Comparison of ENCODE assay signal across 8 cellular contexts in the genomic region with DNA sequence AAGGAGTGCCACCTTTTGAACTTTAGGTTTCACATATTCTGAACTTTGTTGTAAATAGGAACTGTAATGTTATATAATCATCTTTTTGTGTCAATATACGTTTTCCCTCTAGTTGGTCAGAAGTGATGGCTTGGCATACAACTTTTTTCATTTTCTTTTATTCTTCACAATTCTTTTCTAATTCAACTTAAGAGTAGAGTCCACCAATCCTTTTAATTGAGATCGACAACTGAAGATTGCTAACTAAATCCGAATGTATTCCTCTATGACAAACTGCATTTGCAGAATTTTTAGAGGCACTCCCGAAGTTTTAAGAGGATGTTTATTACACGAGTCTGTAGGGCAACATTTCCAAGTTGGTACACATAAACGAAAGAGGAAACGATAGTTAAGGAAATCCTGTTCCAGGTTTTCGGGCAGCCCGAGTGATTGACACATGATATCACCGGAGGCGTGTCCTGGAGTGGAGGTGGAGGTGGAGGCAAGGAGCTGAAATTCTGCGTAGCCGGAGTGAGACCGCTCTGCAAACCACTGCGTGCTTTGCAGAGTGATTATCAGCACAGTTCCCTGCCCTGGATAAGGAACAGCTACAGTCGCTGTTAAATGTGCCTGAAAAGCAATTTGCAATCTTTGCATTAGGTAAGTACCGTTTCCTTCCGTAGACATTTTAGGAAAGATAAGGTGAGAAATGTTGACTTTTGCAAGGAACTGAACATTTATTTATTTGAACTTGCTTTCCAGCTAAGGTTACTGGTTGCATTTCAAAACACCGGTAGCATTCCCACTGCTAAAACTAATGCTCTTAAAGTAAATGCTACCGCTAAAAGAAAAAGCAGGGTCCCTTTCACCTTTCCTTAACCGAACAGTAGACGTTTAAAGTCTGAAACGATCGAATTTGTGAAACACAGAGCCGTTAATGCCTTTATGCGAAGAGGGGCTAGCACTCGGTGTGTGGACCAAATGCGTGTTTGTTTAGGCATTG. TPM values are rescaled to one million over a fixed set of nuclear protein-coding genes. Genes with fewer than 3 reads are reported as not detected.
DNase-seq lines count a peak whose midpoint lies in the region; ATAC-seq and TF ChIP-seq lines count a peak whose summit lies in the region.

A gene with protein sequence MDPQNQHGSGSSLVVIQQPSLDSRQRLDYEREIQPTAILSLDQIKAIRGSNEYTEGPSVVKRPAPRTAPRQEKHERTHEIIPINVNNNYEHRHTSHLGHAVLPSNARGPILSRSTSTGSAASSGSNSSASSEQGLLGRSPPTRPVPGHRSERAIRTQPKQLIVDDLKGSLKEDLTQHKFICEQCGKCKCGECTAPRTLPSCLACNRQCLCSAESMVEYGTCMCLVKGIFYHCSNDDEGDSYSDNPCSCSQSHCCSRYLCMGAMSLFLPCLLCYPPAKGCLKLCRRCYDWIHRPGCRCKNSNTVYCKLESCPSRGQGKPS (plus strand): TSS at position 502 of the 982 bp plus-strand sequence. CDS start 4,797 bp downstream, outside the sequence.

- ATAC-seq in GM18868 (IDR thresholded peaks at IDR 0.05; ENCODE audit: unreplicated experiment) (peak; percentile 60), HG03135 (IDR thresholded peaks at IDR 0.05; ENCODE audit: unreplicated experiment) (peak; percentile 47)

- peaks cover 5 to 8% (median 6%) of the 10 kb centered on the region in 3 donors for H3K4me1 ChIP-seq in skeletal muscle tissue (ENCODE audit: control insufficient read depth in 3 of 3, insufficient read depth in 3 of 3, low read length in 3 of 3)

- no peaks in the 10 kb centered on the region for H3K9me3 ChIP-seq in skeletal muscle tissue (ENCODE audit: control insufficient read depth in 3 of 3, low read length in 3 of 3)

- TF ChIP-seq CTCF in WI38 (IDR thresholded peaks at IDR 0.05; ENCODE audit: low read depth, low read length) (no peak), cardiac fibroblast (IDR thresholded peaks at IDR 0.05; ENCODE audit: low read depth, low read length) (no peak)

- DNase-seq in A172 (ENCODE audit: low spot score) = peak; percentile 79
- DNase-seq in NCI-H2227 (lab: John Stamatoyannopoulos, UW; ENCODE audit: unreplicated experiment) = peak; percentile 88
- peak; percentile 97 for DNase-seq in cardiac fibroblast (ENCODE audit: low read depth in 2 of 2)
- peak; percentile 79 for DNase-seq in iPS-NIHi11 (ENCODE audit: low spot score)

- H3K27me3 ChIP-seq in skeletal muscle tissue (ENCODE audit: control insufficient read depth in 3 of 3, insufficient read depth in 3 of 3, low read length in 3 of 3) = no peaks in the 10 kb centered on the region

- H3K36me3 ChIP-seq in skeletal muscle tissue (ENCODE audit: control insufficient read depth in 3 of 3, insufficient read depth in 3 of 3, low read length in 3 of 3) = peaks cover 0 to 10% (median 0%) of the 10 kb centered on the region in 3 donors

- H3K9ac ChIP-seq in skeletal muscle tissue (ENCODE audit: low read depth in 1 of 3, low read length in 3 of 3) = peak within 1 kb of the TSS; percentile 86 to 96 (median 91)

- H3K27ac ChIP-seq in skeletal muscle tissue (ENCODE audit: low read depth, low read length) = peak within 1 kb of the TSS; percentile 96

- H3K4me3 ChIP-seq in WI38 (ENCODE audit: low read depth, low read length) (peak within 1 kb of the TSS; percentile 82), cardiac fibroblast (replicated peaks in 1 of 2; ENCODE audit: low read depth in 2 of 2, low read length in 2 of 2) (peak within 1 kb of the TSS; percentile 78 to 86), skeletal muscle tissue (ENCODE audit: low read length in 3 of 3) (peak within 1 kb of the TSS; percentile 81 to 98 (median 88))

RNA-seq across cellular contexts. Expression of the gene that starts here (rescaled TPM):
- 0.05 TPM in 1 of 2 replicates, not detected in the other for total RNA-seq in A172 (2014; rRNA removed; shearing (Covaris generic))
- total RNA-seq in skeletal muscle tissue = 77.8 TPM

Comparison
In these comparisons a context has a peak if more than half of its experiments do, and no peak if none do; other contexts are left out.
1. Peak in every context shown above with its lines: DNase-seq, ATAC-seq, H3K4me3 ChIP-seq and H3K27ac ChIP-seq.
2. RNA of the gene that starts here (total RNA-seq): 77.8 TPM in skeletal muscle tissue (single experiment); 0.05 TPM in A172; every median in the first group is over 10 times any median in the second.
3. Peak in DNase-seq in A172; RNA of the gene not detected or under 1 TPM.